Comparison of ENCODE assay signal across 28 cellular contexts in genomic region chr10:47240173-47240572, GRCh38. TPM values are rescaled to one million over a fixed set of nuclear protein-coding genes. Genes with fewer than 3 reads are reported as not detected.
DNase-seq lines count a peak whose midpoint lies in the region; ATAC-seq and TF ChIP-seq lines count a peak whose summit lies in the region.
"Had no signal": no experiment of that assay in that cellular context is flagged by ENCODE, and none has a peak within 500 bp of the region (broad histone marks: within the 10 kb centered on the region; RNA-seq: fewer than 3 reads in every experiment).

No MANE protein-coding gene starts in this region.

- no peaks in the 10 kb centered on the region for H3K4me1 ChIP-seq in GM23338 (ENCODE audit: insufficient read depth)
- H3K4me1 ChIP-seq in stomach: no peaks in the 10 kb centered on the region
- H3K4me1 ChIP-seq: BE2C, HAP-1 had no signal

- no peak overlapping the region for H3K27ac ChIP-seq in GM23338 (ENCODE audit: low read depth)
- H3K27ac ChIP-seq in coronary artery: no peak overlapping the region
- no peak overlapping the region for H3K27ac ChIP-seq in stomach

- H3K36me3 ChIP-seq in GM23338 (ENCODE audit: insufficient read depth) (no peaks in the 10 kb centered on the region), stomach (no peaks in the 10 kb centered on the region)
- H3K36me3 ChIP-seq: BE2C, HAP-1 had no signal

- H2AFZ ChIP-seq in GM23338: no peak overlapping the region

- H3K4me1 Mint-ChIP-seq in GM23338: peaks cover 3% of the 10 kb centered on the region; the same call in 1 of the 3 replicates
- H3K4me1 Mint-ChIP-seq in effector memory CD8-positive, alpha-beta T cell (ENCODE audit: low read depth in 2 of 2): peaks cover 0 to 3% of the 10 kb centered on the region in 2 donors

- peaks cover 6% of the 10 kb centered on the region; the same call in 1 of the 2 replicates for H3K9me2 ChIP-seq in GM23338 (ENCODE audit: insufficient read depth)
- H3K9me2 ChIP-seq: SK-N-SH had no signal

- TF ChIP-seq EP300 in stomach (IDR thresholded peaks at IDR 0.05): no peak

- 50 to 88% (median 71%) methylated on average over 1 of the region's 1 CpG for WGBS in stomach, 5 donors

- H4K20me1 ChIP-seq in GM23338 (replicated peaks; ENCODE audit: insufficient read depth): no peaks in the 10 kb centered on the region

- H3K9me3 ChIP-seq in stomach: peaks cover 0 to 13% (median 11%) of the 10 kb centered on the region in 4 donors
- H3K9me3 ChIP-seq: BE2C, HAP-1, SK-N-SH had no signal

- H3K79me2 ChIP-seq in GM23338 (replicated peaks; ENCODE audit: insufficient read depth): no peaks in the 10 kb centered on the region

- H3K4me2 ChIP-seq in GM23338: no peak overlapping the region
- H3K4me2 ChIP-seq: SK-N-SH had no signal

- no peak overlapping the region for H3K27ac Mint-ChIP-seq in GM23338
- H3K27ac Mint-ChIP-seq in effector memory CD8-positive, alpha-beta T cell: no peak overlapping the region
- H3K27ac Mint-ChIP-seq: HFFc6 had no signal

- peaks cover 4% of the 10 kb centered on the region for H3K27me3 Mint-ChIP-seq in GM23338 (ENCODE audit: insufficient read depth, low read depth, poor library complexity)
- no peaks in the 10 kb centered on the region for H3K27me3 Mint-ChIP-seq in effector memory CD8-positive, alpha-beta T cell

- H3K4me3 Mint-ChIP-seq in GM23338: no peak overlapping the region
- H3K4me3 Mint-ChIP-seq in effector memory CD8-positive, alpha-beta T cell: no peak overlapping the region
- H3K4me3 Mint-ChIP-seq: CD14-positive monocyte, HFFc6 had no signal

- TF ChIP-seq CTCF in GM23338 (conservative IDR thresholded peaks at IDR 0.05; ENCODE audit: low read depth in 2 of 2) (peak in 1 of 2 experiments; percentile 25; a peak in 2 of 4 replicates), coronary artery (IDR thresholded peaks at IDR 0.05) (no peak), stomach (IDR thresholded peaks at IDR 0.05) (no peak)

- H3K9me3 Mint-ChIP-seq in GM23338: no peaks in the 10 kb centered on the region
- no peaks in the 10 kb centered on the region for H3K9me3 Mint-ChIP-seq in effector memory CD8-positive, alpha-beta T cell
- H3K9me3 Mint-ChIP-seq: HFFc6 had no signal

- H3K36me3 Mint-ChIP-seq in GM23338 (ENCODE audit: low read depth): no peaks in the 10 kb centered on the region
- H3K36me3 Mint-ChIP-seq in effector memory CD8-positive, alpha-beta T cell (ENCODE audit: insufficient read depth): no peaks in the 10 kb centered on the region
- H3K36me3 Mint-ChIP-seq: CD14-positive monocyte had no signal

- intact Hi-C loops in stomach (cut with DNase I; ENCODE audit: low total_unique reads): no loop called here

- TF ChIP-seq POLR2A in stomach (IDR thresholded peaks at IDR 0.05): no peak

- no peaks in the 10 kb centered on the region for H3F3A ChIP-seq in GM23338 (replicated peaks; ENCODE audit: low read depth)

- DNase-seq in GM23338 (ENCODE audit: low spot score): no peak
- peak; percentile 19 for DNase-seq in coronary artery (ENCODE audit: low spot score)
- peak; percentile 14 for DNase-seq in left lobe of liver (ENCODE audit: low spot score)
- peak; percentile 14 for DNase-seq in stomach
- no peak for DNase-seq in effector memory CD8-positive, alpha-beta T cell
- DNase-seq in AG08396 (ENCODE audit: low spot score): no peak
- DNase-seq: BE2C; Calu3; DMS153; DND-41; HFFc6; NCI-H1105 treated with DMSO at 0.1 percent for 48 hours; NCI-H146; NCI-H2029; NCI-H446; NCI-H524 treated with DMSO at 0.1 percent for 48 hours; NCI-H774; NK-92 treated with Interleukin-12 subunit alpha and Interleukin-12 subunit beta, amount 100 ng/mL, for 24 hours; PC-3; SK-N-SH had no signal

- ATAC-seq in GM23338 (peak; percentile 38), left lobe of liver (no peak), GM21390 (IDR thresholded peaks at IDR 0.05; ENCODE audit: unreplicated experiment) (no peak)
- no peak for ATAC-seq in effector memory CD8-positive, alpha-beta T cell (replicated peaks)
- ATAC-seq: HepG2, K562, PC-3 had no signal

- H3K27me3 ChIP-seq in GM23338 (ENCODE audit: insufficient read depth) (no peaks in the 10 kb centered on the region), stomach (peaks cover 0 to 4% (median 0%) of the 10 kb centered on the region in 3 donors)
- H3K27me3 ChIP-seq: BE2C had no signal

- H3K4me3 ChIP-seq in GM23338 (no peak overlapping the region), coronary artery (no peak overlapping the region), stomach (no peak overlapping the region)
- H3K4me3 ChIP-seq: HAP-1, K562 had no signal

TF ChIP-seq in GM23338, 12 proteins besides CTCF, POLR2A, EP300 and RAD21 (continues in another document):
- no peak for TF ChIP-seq POLR2AphosphoS5 (IDR thresholded peaks at IDR 0.05; ENCODE audit: low read depth)
- TF ChIP-seq ZNF462 (CRISPR knock-in tag; IDR thresholded peaks at IDR 0.05): no peak
- TF ChIP-seq, protein P1, sequence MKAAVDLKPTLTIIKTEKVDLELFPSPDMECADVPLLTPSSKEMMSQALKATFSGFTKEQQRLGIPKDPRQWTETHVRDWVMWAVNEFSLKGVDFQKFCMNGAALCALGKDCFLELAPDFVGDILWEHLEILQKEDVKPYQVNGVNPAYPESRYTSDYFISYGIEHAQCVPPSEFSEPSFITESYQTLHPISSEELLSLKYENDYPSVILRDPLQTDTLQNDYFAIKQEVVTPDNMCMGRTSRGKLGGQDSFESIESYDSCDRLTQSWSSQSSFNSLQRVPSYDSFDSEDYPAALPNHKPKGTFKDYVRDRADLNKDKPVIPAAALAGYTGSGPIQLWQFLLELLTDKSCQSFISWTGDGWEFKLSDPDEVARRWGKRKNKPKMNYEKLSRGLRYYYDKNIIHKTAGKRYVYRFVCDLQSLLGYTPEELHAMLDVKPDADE (IDR thresholded peaks at IDR 0.05): no peak
- TF ChIP-seq CREB1 (CRISPR knock-in tag; IDR thresholded peaks at IDR 0.05; ENCODE audit: low read depth): no peak
- no peak for TF ChIP-seq NANOG (IDR thresholded peaks at IDR 0.05; ENCODE audit: borderline replicate concordance)
- TF ChIP-seq JUNB (IDR thresholded peaks at IDR 0.05; ENCODE audit: unreplicated experiment): no peak
- no peak for TF ChIP-seq ZNF331 (CRISPR knock-in tag; IDR thresholded peaks at IDR 0.05; ENCODE audit: low read depth)
- TF ChIP-seq EZH2 (IDR thresholded peaks at IDR 0.05; ENCODE audit: low read depth, unreplicated experiment): no peak
- no peak for TF ChIP-seq ZNF114 (CRISPR knock-in tag; IDR thresholded peaks at IDR 0.05)

RNA-seq across cellular contexts. Expression of gene GDF10, which starts 59.8 kb away (rescaled TPM):
- total RNA-seq in GM23338 (2014; rRNA removed; shearing (Covaris generic)): 0.21 and 0.43 TPM in 2 replicates
- polyA plus RNA-seq in GM23338 (2016; fragmentation: Nextera tagmentation; extraction: Ambion mirVana): not detected in 2 replicates
- total RNA-seq in left lobe of liver: 0.08 TPM
- 1 to 10 TPM in 1 of 5 donors, not detected in 4; 2.6 TPM for total RNA-seq in stomach
- under 1 TPM in 2 of 3 donors, not detected in 1; 0.31 to 0.90 TPM for polyA plus RNA-seq in stomach
- total RNA-seq: Calu3, HepG2, HFFc6, HT1080, LHCN-M2, MCF 10A, PC-3 had no signal
- polyA plus RNA-seq: CD14-positive monocyte had no signal

Comparison
In these comparisons a context has a peak if more than half of its experiments do, and no peak if none do; other contexts are left out.
1. DNase-seq: peak in coronary artery (single experiment), left lobe of liver (single experiment) and stomach (single experiment); none in GM23338 (single experiment), effector memory CD8-positive, alpha-beta T cell (0 of 3) and AG08396 (single experiment).